Comparison of ENCODE assay signal across 12 cellular contexts in genomic region chr1:119080586-119080985, GRCh38. TPM values are rescaled to one million over a fixed set of nuclear protein-coding genes. Genes with fewer than 3 reads are reported as not detected.
DNase-seq lines count a peak whose midpoint lies in the region; ATAC-seq and TF ChIP-seq lines count a peak whose summit lies in the region.
"Had no signal": no experiment of that assay in that cellular context is flagged by ENCODE, and none has a peak within 500 bp of the region (broad histone marks: within the 10 kb centered on the region; RNA-seq: fewer than 3 reads in every experiment).

No MANE protein-coding gene starts in this region.

- no peaks in the 10 kb centered on the region for H4K20me1 ChIP-seq in hepatocyte (ENCODE audit: insufficient read depth, poor library complexity, severe bottlenecking)

- CTCF ChIA-PET in activated CD4-positive, alpha-beta memory T cell treated with anti-CD3 and anti-CD28 coated beads for 36 hours (lab: Charles Lee), result no interaction called here

- H3K4me1 Mint-ChIP-seq in activated CD4-positive, alpha-beta memory T cell treated with anti-CD3 and anti-CD28 coated beads for 36 hours (ENCODE audit: low read depth), result no peaks in the 10 kb centered on the region

- no peaks in the 10 kb centered on the region for H3K27me3 Mint-ChIP-seq in activated CD4-positive, alpha-beta memory T cell treated with anti-CD3 and anti-CD28 coated beads for 36 hours

- H3K27me3 ChIP-seq in foreskin keratinocyte, result no peaks in the 10 kb centered on the region
- H3K27me3 ChIP-seq in hepatocyte, result no peaks in the 10 kb centered on the region

- TF ChIP-seq CTCF in foreskin keratinocyte (conservative IDR thresholded peaks at IDR 0.05) (no peak), hepatocyte (IDR thresholded peaks at IDR 0.05; ENCODE audit: poor library complexity) (no peak)

- no peaks in the 10 kb centered on the region for H3K36me3 ChIP-seq in hepatocyte (replicated peaks; ENCODE audit: insufficient read depth, low read depth)

- H3K27ac ChIP-seq in foreskin keratinocyte (no peak overlapping the region), hepatocyte (no peak overlapping the region)
- H3K27ac ChIP-seq: psoas muscle had no signal

- H3K4me3 ChIP-seq in skeletal muscle cell (ENCODE audit: low read depth, low read length) (peak overlapping the region; percentile 1), hepatocyte (no peak overlapping the region)
- H3K4me3 ChIP-seq: psoas muscle had no signal

- POLR2A ChIA-PET in activated CD4-positive, alpha-beta memory T cell treated with anti-CD3 and anti-CD28 coated beads for 36 hours (lab: Charles Lee), result no interaction called here

- H3K4me2 ChIP-seq in hepatocyte, result no peak overlapping the region

- peaks cover 38% of the 10 kb centered on the region for H3K36me3 Mint-ChIP-seq in activated CD4-positive, alpha-beta memory T cell treated with anti-CD3 and anti-CD28 coated beads for 36 hours

- WGBS in hepatocyte (ENCODE audit: low lambda C conversion rate, missing lambda C conversion rate), result 57% methylated on average over 4 of the region's 4 CpGs

- peaks cover 16% of the 10 kb centered on the region for H3K9me3 Mint-ChIP-seq in activated CD4-positive, alpha-beta memory T cell treated with anti-CD3 and anti-CD28 coated beads for 36 hours

- H3K27ac Mint-ChIP-seq in activated CD4-positive, alpha-beta memory T cell treated with anti-CD3 and anti-CD28 coated beads for 36 hours, result no peak overlapping the region

- no peak overlapping the region for H3K4me3 Mint-ChIP-seq in activated CD4-positive, alpha-beta memory T cell treated with anti-CD3 and anti-CD28 coated beads for 36 hours

- no peaks in the 10 kb centered on the region for H3K9me2 ChIP-seq in hepatocyte (replicated peaks; ENCODE audit: insufficient read depth)

- intact Hi-C loops in activated CD4-positive, alpha-beta memory T cell treated with anti-CD3 and anti-CD28 coated beads for 36 hours (cut with micrococcal nuclease), result no loop called here

- peak; percentile 77 for ATAC-seq in foreskin keratinocyte
- ATAC-seq: psoas muscle had no signal

- H3K4me1 ChIP-seq in foreskin keratinocyte (peaks cover 4% of the 10 kb centered on the region), hepatocyte (ENCODE audit: insufficient read depth) (no peaks in the 10 kb centered on the region)
- H3K4me1 ChIP-seq: psoas muscle had no signal

- DNase-seq in H4 (ENCODE audit: low spot score) (peak; percentile 93), SW480 (ENCODE audit: low spot score) (peak; percentile 23), foreskin keratinocyte (peak; percentile 56 to 62), skeletal muscle cell (ENCODE audit: low read depth) (peak; percentile 96), hepatocyte (ENCODE audit: low spot score) (no peak), SKM-1 (lab: John Stamatoyannopoulos, UW; ENCODE audit: unreplicated experiment) (no peak), NCI-H1048 (lab: John Stamatoyannopoulos, UW) (no peak)
- no peak for DNase-seq in activated CD4-positive, alpha-beta memory T cell treated with anti-CD3 and anti-CD28 coated beads for 36 hours
- DNase-seq: activated CD8-positive, alpha-beta memory T cell treated with anti-CD3 and anti-CD28 coated beads, Interleukin-2, amount 50 U/mL, for 4 hours; MM.1S; SIG-M5 had no signal

- no peak overlapping the region for H2AFZ ChIP-seq in hepatocyte

- H3K79me2 ChIP-seq in hepatocyte, result no peaks in the 10 kb centered on the region

- H3K9me3 ChIP-seq in hepatocyte (ENCODE audit: low read depth), result no peaks in the 10 kb centered on the region
- H3K9me3 ChIP-seq: psoas muscle had no signal

RNA-seq across cellular contexts. Expression of gene WARS2, which starts 59.9 kb away (rescaled TPM):
- total RNA-seq in H4 (2014; rRNA removed; shearing (Covaris generic)), result 15.1 and 21.9 TPM in 2 replicates
- total RNA-seq in foreskin keratinocyte, result 9.4 and 9.9 TPM in 2 replicates
- polyA plus RNA-seq in foreskin keratinocyte, result 4.3 and 5.5 TPM in 2 replicates
- 18.3 and 19.3 TPM in 2 replicates for total RNA-seq in hepatocyte
- polyA plus RNA-seq in hepatocyte, result 6.2 and 10.4 TPM in 2 replicates
- 10 to 100 TPM; 16.7 to 18.2 TPM for total RNA-seq in activated CD4-positive, alpha-beta memory T cell treated with anti-CD3 and anti-CD28 coated beads for 36 hours

Comparison
In these comparisons a context has a peak if more than half of its experiments do, and no peak if none do; other contexts are left out.
1. DNase-seq: peak in H4 (single experiment), SW480 (single experiment), foreskin keratinocyte (2 of 2) and skeletal muscle cell (single experiment); none in hepatocyte (single experiment), SKM-1 (single experiment), activated CD4-positive, alpha-beta memory T cell treated with anti-CD3 and anti-CD28 coated beads for 36 hours (single experiment) and NCI-H1048 (single experiment).